ENCODE assay signal across 8 cellular contexts in the genomic region with DNA sequence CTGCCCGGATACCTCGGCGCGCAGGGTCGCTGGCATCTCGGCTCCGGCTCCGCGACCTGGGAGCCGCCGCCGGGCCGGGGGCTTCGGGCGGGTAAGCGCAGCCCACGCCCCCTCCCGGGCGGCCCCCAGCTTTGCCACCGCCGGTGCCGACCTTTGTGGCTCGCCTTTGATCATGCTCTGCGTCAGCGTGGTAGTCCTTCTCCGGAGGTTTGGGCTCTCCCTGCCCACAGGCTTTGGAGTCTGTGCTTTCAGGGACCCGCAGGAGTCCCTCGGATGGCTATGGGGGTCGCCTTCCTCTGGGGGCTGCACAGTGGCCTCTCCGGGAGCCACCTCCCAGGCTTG. TPM values are rescaled to one million over a fixed set of nuclear protein-coding genes. Genes with fewer than 3 reads are reported as not detected.
A peak's percentile ranks its signal among the peaks of the same experiment; 100 is the strongest.
DNase-seq lines count a peak whose midpoint lies in the region; ATAC-seq and TF ChIP-seq lines count a peak whose summit lies in the region.

No MANE protein-coding gene starts in this region.

- H3K4me1 ChIP-seq in adipocyte (ENCODE audit: control insufficient read depth, insufficient read depth, low read length) = peaks cover 11% of the 10 kb centered on the region

- ATAC-seq in HG02759 (IDR thresholded peaks at IDR 0.05; ENCODE audit: unreplicated experiment) (peak; percentile 32), GM21576 (IDR thresholded peaks at IDR 0.05; ENCODE audit: unreplicated experiment) (no peak), HG03039 (IDR thresholded peaks at IDR 0.05; ENCODE audit: unreplicated experiment) (no peak)

- peaks cover 27% of the 10 kb centered on the region for H3K27me3 Mint-ChIP-seq in mesothelial cell of epicardium (ENCODE audit: low read depth)

- H3K9me3 ChIP-seq in adipocyte (ENCODE audit: control insufficient read depth, low read length) = no peaks in the 10 kb centered on the region

- H3K27me3 ChIP-seq in adipocyte (replicated peaks; ENCODE audit: control insufficient read depth, insufficient read depth, low read length) = no peaks in the 10 kb centered on the region

- peak overlapping the region; percentile 69 for H3K4me3 Mint-ChIP-seq in mesothelial cell of epicardium

- H3K36me3 Mint-ChIP-seq in mesothelial cell of epicardium = peaks cover 11% of the 10 kb centered on the region

- peak overlapping the region; percentile 51 for H3K9ac ChIP-seq in adipocyte (ENCODE audit: low read length)

- TF ChIP-seq CTCF in mesothelial cell of epicardium (IDR thresholded peaks at IDR 0.05; ENCODE audit: unreplicated experiment) = no peak

- DNase-seq in COLO668 (lab: John Stamatoyannopoulos, UW; ENCODE audit: unreplicated experiment) (peak; percentile 62), adipocyte (ENCODE audit: low read depth) (no peak), mesothelial cell of epicardium (ENCODE audit: low spot score in 2 of 2, unreplicated experiment in 2 of 2) (no peak), GM19240 (ENCODE audit: insufficient read length, low spot score) (no peak)
- DNase-seq in stimulated activated naive CD4-positive, alpha-beta T cell treated with Interleukin-2 at 50 U/mL for 16 hours (lab: John Stamatoyannopoulos, UW) = no peak

- H3K4me3 ChIP-seq in adipocyte (ENCODE audit: low read length) = peak overlapping the region; percentile 70

- H3K9me3 Mint-ChIP-seq in mesothelial cell of epicardium = no peaks in the 10 kb centered on the region

- H3K27ac Mint-ChIP-seq in mesothelial cell of epicardium = no peak overlapping the region

- H3K36me3 ChIP-seq in adipocyte (ENCODE audit: control insufficient read depth, insufficient read depth, low read length, severe bottlenecking) = peaks cover 12% of the 10 kb centered on the region

- H3K4me1 Mint-ChIP-seq in mesothelial cell of epicardium = peaks cover 32% of the 10 kb centered on the region

RNA-seq across cellular contexts. Expression of a gene that starts 7.3 kb away (rescaled TPM):
- 122 to 123 TPM (median 122 TPM) in 3 replicates for total RNA-seq in mesothelial cell of epicardium

RNA-seq across cellular contexts. Expression of a gene that starts 39.7 kb away (rescaled TPM):
- 176 to 188 TPM (median 184 TPM) in 3 replicates for total RNA-seq in mesothelial cell of epicardium

RNA-seq across cellular contexts. Expression of a gene that starts 40.6 kb away (rescaled TPM):
- 19.8 to 23.7 TPM (median 22.5 TPM) in 3 replicates for total RNA-seq in mesothelial cell of epicardium
